Comparison of ENCODE assay signal across 10 cellular contexts in genomic region chr14:63383776-63384367, GRCh38.
DNase-seq lines count a peak whose midpoint lies in the region; ATAC-seq and TF ChIP-seq lines count a peak whose summit lies in the region.
"Had no signal": no experiment of that assay in that cellular context is flagged by ENCODE, and none has a peak within 500 bp of the region (broad histone marks: within the 10 kb centered on the region; RNA-seq: fewer than 3 reads in every experiment).

No MANE protein-coding gene starts in this region.

- no peaks in the 10 kb centered on the region for H3K27me3 Mint-ChIP-seq in activated CD4-positive, alpha-beta T cell treated with anti-CD3 and anti-CD28 coated beads, Interleukin-2, amount 10 ng/mL, durations not matched to agents 7 days and 5 days
- H3K27me3 Mint-ChIP-seq in natural killer cell (ENCODE audit: low read depth in 2 of 2) = no peaks in the 10 kb centered on the region

- ATAC-seq in HG02610 (IDR thresholded peaks at IDR 0.05; ENCODE audit: unreplicated experiment) = peak; percentile 96
- peak; percentile 93 to 97 (median 96) for ATAC-seq in natural killer cell
- ATAC-seq: A549 had no signal

- no peak overlapping the region for H3K4me3 ChIP-seq in NB4 (ENCODE audit: low read depth, low read length)
- H3K4me3 ChIP-seq in A673 (ENCODE audit: low read depth, low read length, poor library complexity, severe bottlenecking) = no peak overlapping the region
- H3K4me3 ChIP-seq: A549, spleen had no signal

- H3K36me3 Mint-ChIP-seq in activated CD4-positive, alpha-beta T cell treated with anti-CD3 and anti-CD28 coated beads, Interleukin-2, amount 10 ng/mL, durations not matched to agents 7 days and 5 days (ENCODE audit: low read depth) = peaks cover 52% of the 10 kb centered on the region
- H3K36me3 Mint-ChIP-seq in natural killer cell = peaks cover 19% of the 10 kb centered on the region

- intact Hi-C loops in natural killer cell (cut with micrococcal nuclease) = loop anchor here (10.0 kb wide), 2 partner anchors 131 to 921 kb away; no protein-coding TSS in a partner anchor
- intact Hi-C loops in A673 (cut with micrococcal nuclease; ENCODE audit: unreplicated experiment) = loop anchor here (10.0 kb wide), 2 partner anchors 391 to 911 kb away; partner anchors contain the start of gene ESR2

- peak; percentile 49 for DNase-seq in activated CD4-positive, alpha-beta T cell treated with anti-CD3 and anti-CD28 coated beads, Interleukin-2, amount 10 ng/mL, durations not matched to agents 7 days and 5 days
- no peak for DNase-seq in activated CD4-positive, alpha-beta T cell treated with anti-CD3 and anti-CD28 coated beads for 48 hours
- DNase-seq in NB4 (ENCODE audit: low read depth) (peak; percentile 77), natural killer cell (peak; percentile 38), A673 (ENCODE audit: low spot score) (no peak), RPMI8226 (no peak), NCI-H526 (lab: John Stamatoyannopoulos, UW) (no peak)
- DNase-seq: spleen had no signal

- peak overlapping the region; percentile 37 for H3K4me3 Mint-ChIP-seq in activated CD4-positive, alpha-beta T cell treated with anti-CD3 and anti-CD28 coated beads, Interleukin-2, amount 10 ng/mL, durations not matched to agents 7 days and 5 days
- H3K4me3 Mint-ChIP-seq in natural killer cell = peak overlapping the region; percentile 61

- POLR2A ChIA-PET in activated CD4-positive, alpha-beta T cell treated with anti-CD3 and anti-CD28 coated beads, Interleukin-2, amount 10 ng/mL, durations not matched to agents 7 days and 5 days (lab: Charles Lee) = no interaction called here
- POLR2A ChIA-PET in A673 (lab: Charles Lee; ENCODE audit: low non-redundant PET) = no interaction called here

- TF ChIP-seq POLR2A in NB4 (IDR thresholded peaks at IDR 0.05; ENCODE audit: extremely low read depth, insufficient read length) = no peak

- no peaks in the 10 kb centered on the region for H3K9me3 Mint-ChIP-seq in activated CD4-positive, alpha-beta T cell treated with anti-CD3 and anti-CD28 coated beads, Interleukin-2, amount 10 ng/mL, durations not matched to agents 7 days and 5 days
- H3K9me3 Mint-ChIP-seq in natural killer cell = no peaks in the 10 kb centered on the region

- TF ChIP-seq CTCF in NB4 (IDR thresholded peaks at IDR 0.05; ENCODE audit: low read depth, low read length) (no peak), natural killer cell (IDR thresholded peaks at IDR 0.05) (no peak), A673 (conservative IDR thresholded peaks at IDR 0.05; ENCODE audit: low read depth, low read length) (no peak)

- H3K4me1 Mint-ChIP-seq in activated CD4-positive, alpha-beta T cell treated with anti-CD3 and anti-CD28 coated beads, Interleukin-2, amount 10 ng/mL, durations not matched to agents 7 days and 5 days = peaks cover 23% of the 10 kb centered on the region
- peaks cover 42 to 43% of the 10 kb centered on the region in 2 donors for H3K4me1 Mint-ChIP-seq in natural killer cell

- H3K27me3 ChIP-seq in A673 (replicated peaks; ENCODE audit: insufficient read depth, low read depth, low read length, poor library complexity) = no peaks in the 10 kb centered on the region
- H3K27me3 ChIP-seq: spleen had no signal

- H3K36me3 ChIP-seq in A673 (ENCODE audit: insufficient read depth, low read length, poor library complexity, severe bottlenecking) = peaks cover 29% of the 10 kb centered on the region

- no peak overlapping the region for H3K27ac ChIP-seq in A673 (ENCODE audit: low read depth, low read length, poor library complexity, severe bottlenecking)
- H3K27ac ChIP-seq: A549 had no signal

- no peaks in the 10 kb centered on the region for H3K4me1 ChIP-seq in A673 (ENCODE audit: insufficient read depth, low read length, poor library complexity, severe bottlenecking)
- H3K4me1 ChIP-seq: A549 had no signal

- H3K9me3 ChIP-seq in A673 (ENCODE audit: low read depth, low read length, poor library complexity, severe bottlenecking) = no peaks in the 10 kb centered on the region
- H3K9me3 ChIP-seq: A549, spleen had no signal

- peak overlapping the region; percentile 89 for H3K27ac Mint-ChIP-seq in activated CD4-positive, alpha-beta T cell treated with anti-CD3 and anti-CD28 coated beads, Interleukin-2, amount 10 ng/mL, durations not matched to agents 7 days and 5 days
- peak overlapping the region; percentile 86 to 87 for H3K27ac Mint-ChIP-seq in natural killer cell

- CTCF ChIA-PET in activated CD4-positive, alpha-beta T cell treated with anti-CD3 and anti-CD28 coated beads, Interleukin-2, amount 10 ng/mL, durations not matched to agents 7 days and 5 days (lab: Charles Lee) = interaction anchor here (0.9 kb wide), 1 partner anchor 13 kb away, joined by 3 read pairs; no protein-coding TSS in a partner anchor
- CTCF ChIA-PET in A673 (lab: Charles Lee) = no interaction called here

- no TSS peak for BruUV-seq in A673 (replicated peaks; lab: Mats Ljungman, UMichigan)

Comparison
In these comparisons a context has a peak if more than half of its experiments do, and no peak if none do; other contexts are left out.
1. DNase-seq: peak in activated CD4-positive, alpha-beta T cell treated with anti-CD3 and anti-CD28 coated beads, Interleukin-2, amount 10 ng/mL, durations not matched to agents 7 days and 5 days (single experiment), NB4 (single experiment) and natural killer cell (single experiment); none in activated CD4-positive, alpha-beta T cell treated with anti-CD3 and anti-CD28 coated beads for 48 hours (single experiment), A673 (single experiment), RPMI8226 (single experiment) and NCI-H526 (0 of 2).